In the genomic region with DNA sequence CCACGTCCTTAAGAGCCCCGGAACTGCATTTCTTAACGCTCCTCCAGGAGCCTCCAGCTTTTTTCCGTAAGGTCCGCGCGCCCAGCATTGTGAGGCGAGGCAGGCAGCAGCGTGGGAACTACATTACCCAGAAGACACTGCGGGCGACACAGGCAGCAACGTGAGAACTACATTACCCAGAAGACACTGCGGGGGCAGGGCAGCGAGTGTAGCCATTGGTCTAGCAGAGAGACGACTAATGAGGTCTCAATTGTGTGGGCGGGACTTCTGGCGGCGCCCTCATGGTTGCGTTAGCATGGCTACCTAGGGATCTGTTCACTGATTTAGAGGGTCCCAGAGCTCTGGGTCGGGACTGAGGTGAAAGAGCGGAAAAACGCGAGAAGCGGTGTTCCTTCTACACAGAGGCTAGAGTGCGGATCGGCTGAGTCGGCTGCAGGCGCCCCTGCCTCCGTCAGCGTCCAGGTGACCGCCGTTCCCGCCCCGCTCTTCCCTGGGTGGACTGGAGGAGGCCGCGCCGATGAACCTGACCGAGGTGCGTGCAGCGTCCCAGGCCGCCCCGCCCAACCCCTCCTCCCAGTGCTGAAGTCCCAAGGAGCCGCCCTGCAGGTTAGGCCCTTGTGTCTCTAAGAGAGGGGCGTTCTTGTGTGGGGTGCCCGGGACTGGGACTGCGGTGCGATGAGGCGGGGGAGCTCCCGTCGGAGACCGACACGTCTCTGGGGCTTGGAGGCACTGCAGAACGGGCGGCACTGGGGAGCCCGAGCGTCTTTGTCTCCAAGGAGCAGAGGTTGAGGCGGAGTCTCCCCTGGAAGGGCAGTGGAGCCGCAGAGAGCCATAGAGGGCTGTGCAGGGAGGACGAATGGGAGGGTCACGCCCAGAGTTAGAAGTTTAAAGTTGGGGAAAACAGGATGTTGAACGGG, we compare ENCODE assay signal across 1 cellular context.
A peak's percentile ranks its signal among the peaks of the same experiment; 100 is the strongest.
TF ChIP-seq lines count a peak whose summit lies in the region.

A gene (plus strand): TSS at position 264 of the 917 bp plus-strand sequence. CDS start 254 bp downstream, at position 518.

TF ChIP-seq in HepG2, 621 proteins besides CTCF, POLR2A, EP300 and RAD21 (continued from another document and continues in another):
- TF ChIP-seq, protein P1, sequence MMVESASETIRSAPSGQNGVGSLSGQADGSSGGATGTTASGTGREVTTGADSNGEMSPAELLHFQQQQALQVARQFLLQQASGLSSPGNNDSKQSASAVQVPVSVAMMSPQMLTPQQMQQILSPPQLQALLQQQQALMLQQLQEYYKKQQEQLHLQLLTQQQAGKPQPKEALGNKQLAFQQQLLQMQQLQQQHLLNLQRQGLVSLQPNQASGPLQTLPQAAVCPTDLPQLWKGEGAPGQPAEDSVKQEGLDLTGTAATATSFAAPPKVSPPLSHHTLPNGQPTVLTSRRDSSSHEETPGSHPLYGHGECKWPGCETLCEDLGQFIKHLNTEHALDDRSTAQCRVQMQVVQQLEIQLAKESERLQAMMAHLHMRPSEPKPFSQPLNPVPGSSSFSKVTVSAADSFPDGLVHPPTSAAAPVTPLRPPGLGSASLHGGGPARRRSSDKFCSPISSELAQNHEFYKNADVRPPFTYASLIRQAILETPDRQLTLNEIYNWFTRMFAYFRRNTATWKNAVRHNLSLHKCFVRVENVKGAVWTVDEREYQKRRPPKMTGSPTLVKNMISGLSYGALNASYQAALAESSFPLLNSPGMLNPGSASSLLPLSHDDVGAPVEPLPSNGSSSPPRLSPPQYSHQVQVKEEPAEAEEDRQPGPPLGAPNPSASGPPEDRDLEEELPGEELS (CRISPR knock-in tag; IDR thresholded peaks at IDR 0.05): no peak; the same call in 1 of the 2 replicates
- TF ChIP-seq GTF3A (CRISPR knock-in tag; conservative IDR thresholded peaks at IDR 0.05): no peak
- TF ChIP-seq YEATS4 (CRISPR knock-in tag; IDR thresholded peaks at IDR 0.05; ENCODE audit: borderline replicate concordance): peak; percentile 61
- TF ChIP-seq XRCC5 (optimal IDR thresholded peaks at IDR 0.05; ENCODE audit: low read length): peak; percentile 58
- TF ChIP-seq, protein P2, sequence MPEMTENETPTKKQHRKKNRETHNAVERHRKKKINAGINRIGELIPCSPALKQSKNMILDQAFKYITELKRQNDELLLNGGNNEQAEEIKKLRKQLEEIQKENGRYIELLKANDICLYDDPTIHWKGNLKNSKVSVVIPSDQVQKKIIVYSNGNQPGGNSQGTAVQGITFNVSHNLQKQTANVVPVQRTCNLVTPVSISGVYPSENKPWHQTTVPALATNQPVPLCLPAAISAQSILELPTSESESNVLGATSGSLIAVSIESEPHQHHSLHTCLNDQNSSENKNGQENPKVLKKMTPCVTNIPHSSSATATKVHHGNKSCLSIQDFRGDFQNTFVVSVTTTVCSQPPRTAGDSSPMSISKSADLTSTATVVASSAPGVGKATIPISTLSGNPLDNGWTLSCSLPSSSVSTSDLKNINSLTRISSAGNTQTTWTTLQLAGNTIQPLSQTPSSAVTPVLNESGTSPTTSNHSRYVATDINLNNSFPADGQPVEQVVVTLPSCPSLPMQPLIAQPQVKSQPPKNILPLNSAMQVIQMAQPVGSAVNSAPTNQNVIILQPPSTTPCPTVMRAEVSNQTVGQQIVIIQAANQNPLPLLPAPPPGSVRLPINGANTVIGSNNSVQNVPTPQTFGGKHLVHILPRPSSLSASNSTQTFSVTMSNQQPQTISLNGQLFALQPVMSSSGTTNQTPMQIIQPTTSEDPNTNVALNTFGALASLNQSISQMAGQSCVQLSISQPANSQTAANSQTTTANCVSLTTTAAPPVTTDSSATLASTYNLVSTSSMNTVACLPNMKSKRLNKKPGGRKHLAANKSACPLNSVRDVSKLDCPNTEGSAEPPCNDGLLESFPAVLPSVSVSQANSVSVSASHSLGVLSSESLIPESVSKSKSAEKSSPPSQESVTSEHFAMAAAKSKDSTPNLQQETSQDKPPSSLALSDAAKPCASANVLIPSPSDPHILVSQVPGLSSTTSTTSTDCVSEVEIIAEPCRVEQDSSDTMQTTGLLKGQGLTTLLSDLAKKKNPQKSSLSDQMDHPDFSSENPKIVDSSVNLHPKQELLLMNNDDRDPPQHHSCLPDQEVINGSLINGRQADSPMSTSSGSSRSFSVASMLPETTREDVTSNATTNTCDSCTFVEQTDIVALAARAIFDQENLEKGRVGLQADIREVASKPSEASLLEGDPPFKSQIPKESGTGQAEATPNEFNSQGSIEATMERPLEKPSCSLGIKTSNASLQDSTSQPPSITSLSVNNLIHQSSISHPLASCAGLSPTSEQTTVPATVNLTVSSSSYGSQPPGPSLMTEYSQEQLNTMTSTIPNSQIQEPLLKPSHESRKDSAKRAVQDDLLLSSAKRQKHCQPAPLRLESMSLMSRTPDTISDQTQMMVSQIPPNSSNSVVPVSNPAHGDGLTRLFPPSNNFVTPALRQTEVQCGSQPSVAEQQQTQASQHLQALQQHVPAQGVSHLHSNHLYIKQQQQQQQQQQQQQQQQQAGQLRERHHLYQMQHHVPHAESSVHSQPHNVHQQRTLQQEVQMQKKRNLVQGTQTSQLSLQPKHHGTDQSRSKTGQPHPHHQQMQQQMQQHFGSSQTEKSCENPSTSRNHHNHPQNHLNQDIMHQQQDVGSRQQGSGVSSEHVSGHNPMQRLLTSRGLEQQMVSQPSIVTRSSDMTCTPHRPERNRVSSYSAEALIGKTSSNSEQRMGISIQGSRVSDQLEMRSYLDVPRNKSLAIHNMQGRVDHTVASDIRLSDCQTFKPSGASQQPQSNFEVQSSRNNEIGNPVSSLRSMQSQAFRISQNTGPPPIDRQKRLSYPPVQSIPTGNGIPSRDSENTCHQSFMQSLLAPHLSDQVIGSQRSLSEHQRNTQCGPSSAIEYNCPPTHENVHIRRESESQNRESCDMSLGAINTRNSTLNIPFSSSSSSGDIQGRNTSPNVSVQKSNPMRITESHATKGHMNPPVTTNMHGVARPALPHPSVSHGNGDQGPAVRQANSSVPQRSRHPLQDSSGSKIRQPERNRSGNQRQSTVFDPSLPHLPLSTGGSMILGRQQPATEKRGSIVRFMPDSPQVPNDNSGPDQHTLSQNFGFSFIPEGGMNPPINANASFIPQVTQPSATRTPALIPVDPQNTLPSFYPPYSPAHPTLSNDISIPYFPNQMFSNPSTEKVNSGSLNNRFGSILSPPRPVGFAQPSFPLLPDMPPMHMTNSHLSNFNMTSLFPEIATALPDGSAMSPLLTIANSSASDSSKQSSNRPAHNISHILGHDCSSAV (CRISPR knock-in tag; IDR thresholded peaks at IDR 0.05; ENCODE audit: borderline replicate concordance): no peak
- no peak for TF ChIP-seq MTA3 (CRISPR knock-in tag; IDR thresholded peaks at IDR 0.05)
- TF ChIP-seq, protein P3, sequence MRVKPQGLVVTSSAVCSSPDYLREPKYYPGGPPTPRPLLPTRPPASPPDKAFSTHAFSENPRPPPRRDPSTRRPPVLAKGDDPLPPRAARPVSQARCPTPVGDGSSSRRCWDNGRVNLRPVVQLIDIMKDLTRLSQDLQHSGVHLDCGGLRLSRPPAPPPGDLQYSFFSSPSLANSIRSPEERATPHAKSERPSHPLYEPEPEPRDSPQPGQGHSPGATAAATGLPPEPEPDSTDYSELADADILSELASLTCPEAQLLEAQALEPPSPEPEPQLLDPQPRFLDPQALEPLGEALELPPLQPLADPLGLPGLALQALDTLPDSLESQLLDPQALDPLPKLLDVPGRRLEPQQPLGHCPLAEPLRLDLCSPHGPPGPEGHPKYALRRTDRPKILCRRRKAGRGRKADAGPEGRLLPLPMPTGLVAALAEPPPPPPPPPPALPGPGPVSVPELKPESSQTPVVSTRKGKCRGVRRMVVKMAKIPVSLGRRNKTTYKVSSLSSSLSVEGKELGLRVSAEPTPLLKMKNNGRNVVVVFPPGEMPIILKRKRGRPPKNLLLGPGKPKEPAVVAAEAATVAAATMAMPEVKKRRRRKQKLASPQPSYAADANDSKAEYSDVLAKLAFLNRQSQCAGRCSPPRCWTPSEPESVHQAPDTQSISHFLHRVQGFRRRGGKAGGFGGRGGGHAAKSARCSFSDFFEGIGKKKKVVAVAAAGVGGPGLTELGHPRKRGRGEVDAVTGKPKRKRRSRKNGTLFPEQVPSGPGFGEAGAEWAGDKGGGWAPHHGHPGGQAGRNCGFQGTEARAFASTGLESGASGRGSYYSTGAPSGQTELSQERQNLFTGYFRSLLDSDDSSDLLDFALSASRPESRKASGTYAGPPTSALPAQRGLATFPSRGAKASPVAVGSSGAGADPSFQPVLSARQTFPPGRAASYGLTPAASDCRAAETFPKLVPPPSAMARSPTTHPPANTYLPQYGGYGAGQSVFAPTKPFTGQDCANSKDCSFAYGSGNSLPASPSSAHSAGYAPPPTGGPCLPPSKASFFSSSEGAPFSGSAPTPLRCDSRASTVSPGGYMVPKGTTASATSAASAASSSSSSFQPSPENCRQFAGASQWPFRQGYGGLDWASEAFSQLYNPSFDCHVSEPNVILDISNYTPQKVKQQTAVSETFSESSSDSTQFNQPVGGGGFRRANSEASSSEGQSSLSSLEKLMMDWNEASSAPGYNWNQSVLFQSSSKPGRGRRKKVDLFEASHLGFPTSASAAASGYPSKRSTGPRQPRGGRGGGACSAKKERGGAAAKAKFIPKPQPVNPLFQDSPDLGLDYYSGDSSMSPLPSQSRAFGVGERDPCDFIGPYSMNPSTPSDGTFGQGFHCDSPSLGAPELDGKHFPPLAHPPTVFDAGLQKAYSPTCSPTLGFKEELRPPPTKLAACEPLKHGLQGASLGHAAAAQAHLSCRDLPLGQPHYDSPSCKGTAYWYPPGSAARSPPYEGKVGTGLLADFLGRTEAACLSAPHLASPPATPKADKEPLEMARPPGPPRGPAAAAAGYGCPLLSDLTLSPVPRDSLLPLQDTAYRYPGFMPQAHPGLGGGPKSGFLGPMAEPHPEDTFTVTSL (CRISPR knock-in tag; IDR thresholded peaks at IDR 0.05; ENCODE audit: borderline replicate concordance): no peak
- 0 out of 2 replicates have a peak, but pooled peaks have one; percentile 63 for TF ChIP-seq ZFP1 (CRISPR knock-in tag; IDR thresholded peaks at IDR 0.05)
- TF ChIP-seq BHLHE40 (IDR thresholded peaks at IDR 0.05; ENCODE audit: low read length): no peak
- TF ChIP-seq, protein P4, sequence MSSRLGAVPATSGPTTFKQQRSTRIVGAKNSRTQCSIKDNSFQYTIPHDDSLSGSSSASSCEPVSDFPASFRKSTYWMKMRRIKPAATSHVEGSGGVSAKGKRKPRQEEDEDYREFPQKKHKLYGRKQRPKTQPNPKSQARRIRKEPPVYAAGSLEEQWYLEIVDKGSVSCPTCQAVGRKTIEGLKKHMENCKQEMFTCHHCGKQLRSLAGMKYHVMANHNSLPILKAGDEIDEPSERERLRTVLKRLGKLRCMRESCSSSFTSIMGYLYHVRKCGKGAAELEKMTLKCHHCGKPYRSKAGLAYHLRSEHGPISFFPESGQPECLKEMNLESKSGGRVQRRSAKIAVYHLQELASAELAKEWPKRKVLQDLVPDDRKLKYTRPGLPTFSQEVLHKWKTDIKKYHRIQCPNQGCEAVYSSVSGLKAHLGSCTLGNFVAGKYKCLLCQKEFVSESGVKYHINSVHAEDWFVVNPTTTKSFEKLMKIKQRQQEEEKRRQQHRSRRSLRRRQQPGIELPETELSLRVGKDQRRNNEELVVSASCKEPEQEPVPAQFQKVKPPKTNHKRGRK (CRISPR knock-in tag; IDR thresholded peaks at IDR 0.05): no peak
- TF ChIP-seq, protein P5, sequence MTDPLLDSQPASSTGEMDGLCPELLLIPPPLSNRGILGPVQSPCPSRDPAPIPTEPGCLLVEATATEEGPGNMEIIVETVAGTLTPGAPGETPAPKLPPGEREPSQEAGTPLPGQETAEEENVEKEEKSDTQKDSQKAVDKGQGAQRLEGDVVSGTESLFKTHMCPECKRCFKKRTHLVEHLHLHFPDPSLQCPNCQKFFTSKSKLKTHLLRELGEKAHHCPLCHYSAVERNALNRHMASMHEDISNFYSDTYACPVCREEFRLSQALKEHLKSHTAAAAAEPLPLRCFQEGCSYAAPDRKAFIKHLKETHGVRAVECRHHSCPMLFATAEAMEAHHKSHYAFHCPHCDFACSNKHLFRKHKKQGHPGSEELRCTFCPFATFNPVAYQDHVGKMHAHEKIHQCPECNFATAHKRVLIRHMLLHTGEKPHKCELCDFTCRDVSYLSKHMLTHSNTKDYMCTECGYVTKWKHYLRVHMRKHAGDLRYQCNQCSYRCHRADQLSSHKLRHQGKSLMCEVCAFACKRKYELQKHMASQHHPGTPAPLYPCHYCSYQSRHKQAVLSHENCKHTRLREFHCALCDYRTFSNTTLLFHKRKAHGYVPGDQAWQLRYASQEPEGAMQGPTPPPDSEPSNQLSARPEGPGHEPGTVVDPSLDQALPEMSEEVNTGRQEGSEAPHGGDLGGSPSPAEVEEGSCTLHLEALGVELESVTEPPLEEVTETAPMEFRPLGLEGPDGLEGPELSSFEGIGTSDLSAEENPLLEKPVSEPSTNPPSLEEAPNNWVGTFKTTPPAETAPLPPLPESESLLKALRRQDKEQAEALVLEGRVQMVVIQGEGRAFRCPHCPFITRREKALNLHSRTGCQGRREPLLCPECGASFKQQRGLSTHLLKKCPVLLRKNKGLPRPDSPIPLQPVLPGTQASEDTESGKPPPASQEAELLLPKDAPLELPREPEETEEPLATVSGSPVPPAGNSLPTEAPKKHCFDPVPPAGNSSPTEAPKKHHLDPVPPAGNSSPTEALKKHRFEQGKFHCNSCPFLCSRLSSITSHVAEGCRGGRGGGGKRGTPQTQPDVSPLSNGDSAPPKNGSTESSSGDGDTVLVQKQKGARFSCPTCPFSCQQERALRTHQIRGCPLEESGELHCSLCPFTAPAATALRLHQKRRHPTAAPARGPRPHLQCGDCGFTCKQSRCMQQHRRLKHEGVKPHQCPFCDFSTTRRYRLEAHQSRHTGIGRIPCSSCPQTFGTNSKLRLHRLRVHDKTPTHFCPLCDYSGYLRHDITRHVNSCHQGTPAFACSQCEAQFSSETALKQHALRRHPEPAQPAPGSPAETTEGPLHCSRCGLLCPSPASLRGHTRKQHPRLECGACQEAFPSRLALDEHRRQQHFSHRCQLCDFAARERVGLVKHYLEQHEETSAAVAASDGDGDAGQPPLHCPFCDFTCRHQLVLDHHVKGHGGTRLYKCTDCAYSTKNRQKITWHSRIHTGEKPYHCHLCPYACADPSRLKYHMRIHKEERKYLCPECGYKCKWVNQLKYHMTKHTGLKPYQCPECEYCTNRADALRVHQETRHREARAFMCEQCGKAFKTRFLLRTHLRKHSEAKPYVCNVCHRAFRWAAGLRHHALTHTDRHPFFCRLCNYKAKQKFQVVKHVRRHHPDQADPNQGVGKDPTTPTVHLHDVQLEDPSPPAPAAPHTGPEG (CRISPR knock-in tag; IDR thresholded peaks at IDR 0.05): no peak
- no peak for TF ChIP-seq MTF2 (CRISPR knock-in tag; IDR thresholded peaks at IDR 0.05; ENCODE audit: borderline replicate concordance)
- TF ChIP-seq, protein P6, sequence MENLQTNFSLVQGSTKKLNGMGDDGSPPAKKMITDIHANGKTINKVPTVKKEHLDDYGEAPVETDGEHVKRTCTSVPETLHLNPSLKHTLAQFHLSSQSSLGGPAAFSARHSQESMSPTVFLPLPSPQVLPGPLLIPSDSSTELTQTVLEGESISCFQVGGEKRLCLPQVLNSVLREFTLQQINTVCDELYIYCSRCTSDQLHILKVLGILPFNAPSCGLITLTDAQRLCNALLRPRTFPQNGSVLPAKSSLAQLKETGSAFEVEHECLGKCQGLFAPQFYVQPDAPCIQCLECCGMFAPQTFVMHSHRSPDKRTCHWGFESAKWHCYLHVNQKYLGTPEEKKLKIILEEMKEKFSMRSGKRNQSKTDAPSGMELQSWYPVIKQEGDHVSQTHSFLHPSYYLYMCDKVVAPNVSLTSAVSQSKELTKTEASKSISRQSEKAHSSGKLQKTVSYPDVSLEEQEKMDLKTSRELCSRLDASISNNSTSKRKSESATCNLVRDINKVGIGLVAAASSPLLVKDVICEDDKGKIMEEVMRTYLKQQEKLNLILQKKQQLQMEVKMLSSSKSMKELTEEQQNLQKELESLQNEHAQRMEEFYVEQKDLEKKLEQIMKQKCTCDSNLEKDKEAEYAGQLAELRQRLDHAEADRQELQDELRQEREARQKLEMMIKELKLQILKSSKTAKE (CRISPR knock-in tag; IDR thresholded peaks at IDR 0.05; ENCODE audit: borderline replicate concordance): 0 out of 2 replicates have a peak, but pooled peaks have one; percentile 36
- no peak for TF ChIP-seq PRMT3 (CRISPR knock-in tag; IDR thresholded peaks at IDR 0.05; ENCODE audit: borderline replicate concordance, low read depth)
